In the genomic region with DNA sequence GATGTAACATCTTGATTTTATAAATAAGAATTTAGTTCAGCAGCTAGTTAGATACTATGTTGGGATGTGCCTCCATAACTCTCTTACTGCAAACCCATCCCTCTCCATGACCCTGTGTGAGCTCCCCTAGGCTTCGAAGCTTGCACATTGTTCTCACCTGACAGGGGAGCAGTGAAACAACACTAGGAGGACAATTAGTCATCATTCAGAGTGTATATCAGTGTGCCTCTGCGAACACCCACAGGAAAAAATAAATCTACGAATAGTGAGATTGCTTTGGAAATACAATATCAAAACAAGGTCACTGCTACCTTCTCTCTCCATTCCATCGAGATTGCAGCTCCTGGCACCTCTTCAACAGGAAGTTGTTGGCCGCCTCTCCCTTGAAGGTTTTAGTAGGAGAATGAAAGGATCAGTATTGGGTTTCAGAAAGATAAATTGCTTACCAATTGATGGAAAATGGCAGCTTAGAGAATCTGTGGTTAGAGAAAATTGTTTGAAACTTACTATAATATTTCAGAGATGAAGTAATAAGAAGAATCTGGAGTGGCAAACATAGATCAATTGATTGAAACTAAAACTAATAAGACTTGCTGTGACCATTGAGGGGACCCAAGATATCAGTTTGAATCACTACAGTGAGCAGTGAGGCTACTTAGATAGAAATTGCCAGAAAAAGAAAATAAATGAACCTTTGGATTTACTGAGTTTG, we compare ENCODE assay signal across 28 cellular contexts.
DNase-seq lines count a peak whose midpoint lies in the region; ATAC-seq and TF ChIP-seq lines count a peak whose summit lies in the region.
"Had no signal": no experiment of that assay in that cellular context is flagged by ENCODE, and none has a peak within 500 bp of the region (broad histone marks: within the 10 kb centered on the region; RNA-seq: fewer than 3 reads in every experiment).

No MANE protein-coding gene starts in this region.

- peak; percentile 65 for ATAC-seq in GM18498 (IDR thresholded peaks at IDR 0.05; ENCODE audit: unreplicated experiment)
- ATAC-seq in GM19025 (IDR thresholded peaks at IDR 0.05; ENCODE audit: low read depth, unreplicated experiment) = peak; percentile 66
- peak; percentile 53 for ATAC-seq in HG02610 (IDR thresholded peaks at IDR 0.05; ENCODE audit: unreplicated experiment)
- ATAC-seq in HG03460 (IDR thresholded peaks at IDR 0.05; ENCODE audit: unreplicated experiment) = peak; percentile 75
- ATAC-seq in activated T-helper 17 cell treated with anti-CD3 and anti-CD28 coated beads, Interleukin-2, amount 50 U/mL, for 72 hours (replicated peaks) = no peak
- ATAC-seq in GM18858 (IDR thresholded peaks at IDR 0.05; ENCODE audit: unreplicated experiment) = no peak
- ATAC-seq: effector memory CD8-positive, alpha-beta T cell; left cardiac atrium; naive thymus-derived CD4-positive, alpha-beta T cell; sciatic nerve; SK-N-SH treated with all-trans-retinoic acid at 6 μM for 48 hours; stimulated activated effector memory CD8-positive, alpha-beta T cell treated with anti-CD3 and anti-CD28 coated beads, Interleukin-12 subunit alpha, Interleukin-12 subunit beta, amount 100 ng/mL, for 72 hours had no signal

- TF ChIP-seq EP300 in esophagus muscularis mucosa (IDR thresholded peaks at IDR 0.05) = no peak

- no peaks in the 10 kb centered on the region for H3K4me1 Mint-ChIP-seq in activated T-helper 17 cell treated with anti-CD3 and anti-CD28 coated beads, Interleukin-2, amount 50 U/mL, for 72 hours
- H3K4me1 Mint-ChIP-seq in activated T-helper 1 cell treated with anti-CD3 and anti-CD28 coated beads, Interleukin-12 subunit alpha, Interleukin-12 subunit beta, Interleukin-2, Interleukin-4 antibody, amounts not matched to agents 30 ng/mL and 10 ng/mL and 1 ng/mL, durations not matched to agents 14 hours and 24 hours and 36 hours (ENCODE audit: low read depth) = no peaks in the 10 kb centered on the region
- H3K4me1 Mint-ChIP-seq: stimulated activated effector memory CD8-positive, alpha-beta T cell treated with anti-CD3 and anti-CD28 coated beads, Interleukin-12 subunit alpha, Interleukin-12 subunit beta, amount 100 ng/mL, for 72 hours had no signal

- no peak overlapping the region for H3K27ac ChIP-seq in esophagus muscularis mucosa (replicated peaks in 1 of 4)
- H3K27ac ChIP-seq: pancreas, thoracic aorta had no signal

- H3K27me3 Mint-ChIP-seq in activated T-helper 17 cell treated with anti-CD3 and anti-CD28 coated beads, Interleukin-2, amount 50 U/mL, for 72 hours = no peaks in the 10 kb centered on the region
- H3K27me3 Mint-ChIP-seq in activated T-helper 1 cell treated with anti-CD3 and anti-CD28 coated beads, Interleukin-12 subunit alpha, Interleukin-12 subunit beta, Interleukin-2, Interleukin-4 antibody, amounts not matched to agents 30 ng/mL and 10 ng/mL and 1 ng/mL, durations not matched to agents 14 hours and 24 hours and 36 hours (ENCODE audit: insufficient read depth) = no peaks in the 10 kb centered on the region
- H3K27me3 Mint-ChIP-seq: activated naive CD8-positive, alpha-beta T cell; CD4-positive, alpha-beta T cell; effector memory CD8-positive, alpha-beta T cell; naive thymus-derived CD4-positive, alpha-beta T cell had no signal

- H3K36me3 Mint-ChIP-seq in activated T-helper 17 cell treated with anti-CD3 and anti-CD28 coated beads, Interleukin-2, amount 50 U/mL, for 72 hours (ENCODE audit: low read depth) = no peaks in the 10 kb centered on the region
- no peaks in the 10 kb centered on the region for H3K36me3 Mint-ChIP-seq in activated T-helper 1 cell treated with anti-CD3 and anti-CD28 coated beads, Interleukin-12 subunit alpha, Interleukin-12 subunit beta, Interleukin-2, Interleukin-4 antibody, amounts not matched to agents 30 ng/mL and 10 ng/mL and 1 ng/mL, durations not matched to agents 14 hours and 24 hours and 36 hours (ENCODE audit: low read depth)
- H3K36me3 Mint-ChIP-seq: activated naive CD8-positive, alpha-beta T cell; stimulated activated effector memory CD8-positive, alpha-beta T cell treated with anti-CD3 and anti-CD28 coated beads, Interleukin-12 subunit alpha, Interleukin-12 subunit beta, amount 100 ng/mL, for 72 hours had no signal

- no peaks in the 10 kb centered on the region for H3K36me3 ChIP-seq in esophagus muscularis mucosa
- H3K36me3 ChIP-seq: pancreas, thoracic aorta had no signal

- 59% methylated on average over 5 of the region's 5 CpGs for WGBS in esophagus muscularis mucosa

- peaks cover 13% of the 10 kb centered on the region for H3K9me3 Mint-ChIP-seq in activated T-helper 17 cell treated with anti-CD3 and anti-CD28 coated beads, Interleukin-2, amount 50 U/mL, for 72 hours
- H3K9me3 Mint-ChIP-seq in activated T-helper 1 cell treated with anti-CD3 and anti-CD28 coated beads, Interleukin-12 subunit alpha, Interleukin-12 subunit beta, Interleukin-2, Interleukin-4 antibody, amounts not matched to agents 30 ng/mL and 10 ng/mL and 1 ng/mL, durations not matched to agents 14 hours and 24 hours and 36 hours = no peaks in the 10 kb centered on the region

- no peaks in the 10 kb centered on the region for H3K4me1 ChIP-seq in esophagus muscularis mucosa
- H3K4me1 ChIP-seq: pancreas had no signal

- no peak for TF ChIP-seq CTCF in esophagus muscularis mucosa (IDR thresholded peaks at IDR 0.05)

- H3K9me3 ChIP-seq in esophagus muscularis mucosa = no peaks in the 10 kb centered on the region
- H3K9me3 ChIP-seq: pancreas, thoracic aorta had no signal

- intact Hi-C loops in esophagus muscularis mucosa (cut with DNase I) = no loop called here
- intact Hi-C loops in activated T-helper 1 cell treated with anti-CD3 and anti-CD28 coated beads, Interleukin-12 subunit alpha, Interleukin-12 subunit beta, Interleukin-2, Interleukin-4 antibody, amounts not matched to agents 30 ng/mL and 10 ng/mL and 1 ng/mL, durations not matched to agents 14 hours and 24 hours and 36 hours (cut with micrococcal nuclease) = no loop called here

- no peak overlapping the region for H3K27ac Mint-ChIP-seq in activated T-helper 17 cell treated with anti-CD3 and anti-CD28 coated beads, Interleukin-2, amount 50 U/mL, for 72 hours
- no peak overlapping the region for H3K27ac Mint-ChIP-seq in activated T-helper 1 cell treated with anti-CD3 and anti-CD28 coated beads, Interleukin-12 subunit alpha, Interleukin-12 subunit beta, Interleukin-2, Interleukin-4 antibody, amounts not matched to agents 30 ng/mL and 10 ng/mL and 1 ng/mL, durations not matched to agents 14 hours and 24 hours and 36 hours
- H3K27ac Mint-ChIP-seq: activated naive CD8-positive, alpha-beta T cell; CD4-positive, alpha-beta T cell; effector memory CD8-positive, alpha-beta T cell; naive thymus-derived CD4-positive, alpha-beta T cell; stimulated activated effector memory CD8-positive, alpha-beta T cell treated with anti-CD3 and anti-CD28 coated beads, Interleukin-12 subunit alpha, Interleukin-12 subunit beta, amount 100 ng/mL, for 72 hours had no signal

- no peak for DNase-seq in esophagus muscularis mucosa (ENCODE audit: extremely low spot score)
- DNase-seq in activated T-helper 1 cell treated with anti-CD3 and anti-CD28 coated beads, Interleukin-12 subunit alpha, Interleukin-12 subunit beta, Interleukin-2, Interleukin-4 antibody, amounts not matched to agents 30 ng/mL and 10 ng/mL and 1 ng/mL, durations not matched to agents 14 hours and 24 hours and 36 hours (ENCODE audit: low spot score) = no peak
- DNase-seq: activated CD4-positive, CD25-positive, alpha-beta regulatory T cell; activated T-cell treated with anti-CD3 and anti-CD28 coated beads, Interleukin-2, amount 50 U/mL, for 48 hours; CD4-positive, alpha-beta T cell; DMS79 treated with DMSO at 0.1 percent for 48 hours; effector memory CD8-positive, alpha-beta T cell; Kasumi-1; left cardiac atrium; mesenchymal stem cell; naive thymus-derived CD4-positive, alpha-beta T cell; NCI-H1105 treated with DMSO at 0.1 percent for 48 hours; NCI-H2227 treated with DMSO at 0.1 percent for 48 hours; NK-92 treated with Interleukin-12 subunit alpha and Interleukin-12 subunit beta, amount 100 ng/mL, for 24 hours; pancreas; RPMI8226; T-helper 9 cell had no signal

- H3K4me3 Mint-ChIP-seq in activated T-helper 17 cell treated with anti-CD3 and anti-CD28 coated beads, Interleukin-2, amount 50 U/mL, for 72 hours = no peak overlapping the region
- H3K4me3 Mint-ChIP-seq in activated T-helper 1 cell treated with anti-CD3 and anti-CD28 coated beads, Interleukin-12 subunit alpha, Interleukin-12 subunit beta, Interleukin-2, Interleukin-4 antibody, amounts not matched to agents 30 ng/mL and 10 ng/mL and 1 ng/mL, durations not matched to agents 14 hours and 24 hours and 36 hours = no peak overlapping the region
- H3K4me3 Mint-ChIP-seq: activated naive CD8-positive, alpha-beta T cell; CD4-positive, alpha-beta T cell; effector memory CD8-positive, alpha-beta T cell; naive thymus-derived CD4-positive, alpha-beta T cell; stimulated activated effector memory CD8-positive, alpha-beta T cell treated with anti-CD3 and anti-CD28 coated beads, Interleukin-12 subunit alpha, Interleukin-12 subunit beta, amount 100 ng/mL, for 72 hours had no signal

- no peaks in the 10 kb centered on the region for H3K27me3 ChIP-seq in esophagus muscularis mucosa
- H3K27me3 ChIP-seq: pancreas had no signal

- no peak for TF ChIP-seq POLR2A in esophagus muscularis mucosa (IDR thresholded peaks at IDR 0.05; ENCODE audit: low read depth)

- H3K4me3 ChIP-seq in esophagus muscularis mucosa = no peak overlapping the region
- H3K4me3 ChIP-seq: pancreas, thoracic aorta had no signal

Comparison
In these comparisons a context has a peak if more than half of its experiments do, and no peak if none do; other contexts are left out.
1. ATAC-seq: peak in GM18498 (single experiment), GM19025 (single experiment), HG02610 (single experiment) and HG03460 (single experiment); none in activated T-helper 17 cell treated with anti-CD3 and anti-CD28 coated beads, Interleukin-2, amount 50 U/mL, for 72 hours (single experiment) and GM18858 (single experiment).